In the genomic region with DNA sequence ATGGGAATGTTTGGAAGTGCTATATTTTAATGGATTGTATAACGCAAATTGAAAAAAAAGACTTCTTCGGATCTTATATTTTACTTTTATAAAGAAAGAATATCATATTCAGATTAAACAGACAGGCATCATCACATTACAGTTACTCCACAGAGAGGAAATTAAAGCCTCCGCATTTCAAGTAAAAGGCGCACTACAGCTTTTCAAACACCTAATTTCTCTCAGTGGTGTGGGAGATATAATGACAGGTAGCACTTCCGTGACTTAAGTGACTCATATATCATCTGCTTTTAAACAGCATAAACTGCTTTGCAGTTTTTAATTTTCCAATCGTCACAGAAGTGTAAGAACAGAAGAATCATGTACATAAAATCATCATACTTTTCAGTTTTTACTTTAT, we compare ENCODE assay signal across 1 cellular context.
TF ChIP-seq lines count a peak whose summit lies in the region.

No MANE protein-coding gene starts in this region.

TF ChIP-seq in WTC11, 78 proteins besides CTCF, POLR2A, EP300 and RAD21 (continued from another document):
- TF ChIP-seq ATF6 (CRISPR knock-in tag; IDR thresholded peaks at IDR 0.05) (no peak), ZBTB21 (CRISPR knock-in tag; IDR thresholded peaks at IDR 0.05; ENCODE audit: borderline replicate concordance) (no peak), PREB (CRISPR knock-in tag; IDR thresholded peaks at IDR 0.05; ENCODE audit: borderline replicate concordance) (no peak)
